ENCODE assay signal across 27 cellular contexts in genomic region chr10:36066850-36067249, GRCh38.
"Had no signal": no experiment of that assay in that cellular context is flagged by ENCODE, and none has a peak within 500 bp of the region (broad histone marks: within the 10 kb centered on the region; RNA-seq: fewer than 3 reads in every experiment).

No MANE protein-coding gene starts in this region.

- H3K27me3 ChIP-seq: left lung, pancreas, stomach, testis, thyroid gland, transverse colon, upper lobe of left lung, vagina had no signal

- H3K36me3 ChIP-seq: left lung, pancreas, prostate gland, stomach, thyroid gland, transverse colon, upper lobe of left lung, vagina had no signal

- DNase-seq: hypothalamus; immature natural killer cell; left colon; left lung; mesendoderm; midbrain; mucosa of descending colon; naive thymus-derived CD4-positive, alpha-beta T cell; nucleus accumbens; retina; stimulated activated CD4-positive, alpha-beta T cell treated with anti-CD3 and anti-CD28 coated beads, Interleukin-12 subunit alpha, Interleukin-12 subunit beta, amount 100 ng/mL, for 4 hours; stimulated activated CD4-positive, alpha-beta T cell treated with anti-CD3 and anti-CD28 coated beads, Interleukin-15, amount 100 ng/mL, for 24 hours; stimulated activated CD4-positive, alpha-beta T cell treated with anti-CD3 and anti-CD28 coated beads, Interleukin-2, amount 100 ng/mL, for 24 hours; stimulated activated CD4-positive, alpha-beta T cell treated with anti-CD3 and anti-CD28 coated beads, Interleukin-4, amount 100 ng/mL, for 1 hour; stimulated activated naive B cell treated with anti-CD40 and anti-IgM and Interleukin-4, amounts not matched to agents 10 μg/mL and 1 μg/mL and 100 μg/mL, for 72 hours; stimulated activated naive CD8-positive, alpha-beta T cell treated with anti-CD3 and anti-CD28 coated beads, Interleukin-15, Interleukin-2, amounts not matched to agents 100 U/mL and 50 U/mL, for 24 hours; stomach; testis; thyroid gland; transverse colon had no signal

- H3K36me3 Mint-ChIP-seq: immature natural killer cell; naive thymus-derived CD4-positive, alpha-beta T cell; natural killer cell treated with Interleukin-12 subunit alpha and Interleukin-12 subunit beta and Interleukin-15 and Interleukin-18, amount 100 ng/mL, for 72 hours; stimulated activated naive B cell treated with anti-CD40 and anti-IgM and Interleukin-4, amounts not matched to agents 10 μg/mL and 1 μg/mL and 100 μg/mL, for 72 hours had no signal

- H3K27me3 Mint-ChIP-seq: naive thymus-derived CD4-positive, alpha-beta T cell; natural killer cell treated with Interleukin-12 subunit alpha and Interleukin-12 subunit beta and Interleukin-15 and Interleukin-18, amount 100 ng/mL, for 72 hours; stimulated activated naive B cell treated with anti-CD40 and anti-IgM and Interleukin-4, amounts not matched to agents 10 μg/mL and 1 μg/mL and 100 μg/mL, for 72 hours had no signal

- H3K27ac ChIP-seq: left lung, pancreas, prostate gland, skin epidermis, stomach, testis, thyroid gland, transverse colon, upper lobe of left lung, vagina had no signal

- H3K4me1 Mint-ChIP-seq: immature natural killer cell; naive thymus-derived CD4-positive, alpha-beta T cell; stimulated activated naive B cell treated with anti-CD40 and anti-IgM and Interleukin-4, amounts not matched to agents 10 μg/mL and 1 μg/mL and 100 μg/mL, for 72 hours had no signal

- H3K27ac Mint-ChIP-seq: immature natural killer cell; naive thymus-derived CD4-positive, alpha-beta T cell; natural killer cell treated with Interleukin-12 subunit alpha and Interleukin-12 subunit beta and Interleukin-15 and Interleukin-18, amount 100 ng/mL, for 72 hours; stimulated activated naive B cell treated with anti-CD40 and anti-IgM and Interleukin-4, amounts not matched to agents 10 μg/mL and 1 μg/mL and 100 μg/mL, for 72 hours had no signal

- H3K4me3 Mint-ChIP-seq: immature natural killer cell; naive thymus-derived CD4-positive, alpha-beta T cell; natural killer cell treated with Interleukin-12 subunit alpha and Interleukin-12 subunit beta and Interleukin-15 and Interleukin-18, amount 100 ng/mL, for 72 hours; stimulated activated naive B cell treated with anti-CD40 and anti-IgM and Interleukin-4, amounts not matched to agents 10 μg/mL and 1 μg/mL and 100 μg/mL, for 72 hours had no signal

- H3K9me3 ChIP-seq: pancreas, prostate gland, testis, thyroid gland, transverse colon, vagina had no signal

- H3K9me3 Mint-ChIP-seq: natural killer cell treated with Interleukin-12 subunit alpha and Interleukin-12 subunit beta and Interleukin-15 and Interleukin-18, amount 100 ng/mL, for 72 hours had no signal

- H3K4me3 ChIP-seq: left lung, lung, mucosa of descending colon, pancreas, prostate gland, skin epidermis, stomach, testis, thyroid gland, transverse colon, upper lobe of left lung, vagina had no signal

- H3K4me1 ChIP-seq: left lung, pancreas, prostate gland, stomach, testis, thyroid gland, transverse colon, upper lobe of left lung, vagina had no signal
